In genomic region chr3:106529738-106530137, GRCh38 we compare ENCODE assay signal across 1 cellular context.
TF ChIP-seq lines count a peak whose summit lies in the region.

No MANE protein-coding gene starts in this region.

TF ChIP-seq in GM12878, 131 proteins besides CTCF, POLR2A, EP300 and RAD21 (continued from another document):
- peak; percentile 27; the same call in 1 of the 2 replicates for TF ChIP-seq FOXM1 (IDR thresholded peaks at IDR 0.05; ENCODE audit: low read depth, low read length)
- TF ChIP-seq EGR1 (IDR thresholded peaks at IDR 0.05; ENCODE audit: borderline replicate concordance in 1 of 2, low read depth in 2 of 2, low read length in 2 of 2) = no peak
- no peak for TF ChIP-seq POLR2AphosphoS5 (IDR thresholded peaks at IDR 0.05; ENCODE audit: low read length)
- TF ChIP-seq CREM (IDR thresholded peaks at IDR 0.05; ENCODE audit: low read depth) = 0 out of 2 replicates have a peak, but pooled peaks have one; percentile 26
- no peak for TF ChIP-seq SMARCA5 (IDR thresholded peaks at IDR 0.05)
- TF ChIP-seq, protein P1, sequence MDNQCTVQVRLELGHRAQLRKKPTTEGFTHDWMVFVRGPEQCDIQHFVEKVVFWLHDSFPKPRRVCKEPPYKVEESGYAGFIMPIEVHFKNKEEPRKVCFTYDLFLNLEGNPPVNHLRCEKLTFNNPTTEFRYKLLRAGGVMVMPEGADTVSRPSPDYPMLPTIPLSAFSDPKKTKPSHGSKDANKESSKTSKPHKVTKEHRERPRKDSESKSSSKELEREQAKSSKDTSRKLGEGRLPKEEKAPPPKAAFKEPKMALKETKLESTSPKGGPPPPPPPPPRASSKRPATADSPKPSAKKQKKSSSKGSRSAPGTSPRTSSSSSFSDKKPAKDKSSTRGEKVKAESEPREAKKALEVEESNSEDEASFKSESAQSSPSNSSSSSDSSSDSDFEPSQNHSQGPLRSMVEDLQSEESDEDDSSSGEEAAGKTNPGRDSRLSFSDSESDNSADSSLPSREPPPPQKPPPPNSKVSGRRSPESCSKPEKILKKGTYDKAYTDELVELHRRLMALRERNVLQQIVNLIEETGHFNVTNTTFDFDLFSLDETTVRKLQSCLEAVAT (IDR thresholded peaks at IDR 0.05) = no peak
